22 cellular contexts compared by ENCODE assay signal in genomic region chr3:182917134-182917533, GRCh38.
A peak's percentile ranks its signal among the peaks of the same experiment; 100 is the strongest.
DNase-seq lines count a peak whose midpoint lies in the region; ATAC-seq, FAIRE-seq and TF ChIP-seq lines count a peak whose summit lies in the region.
"Had no signal": no experiment of that assay in that cellular context is flagged by ENCODE, and none has a peak within 500 bp of the region (broad histone marks: within the 10 kb centered on the region; RNA-seq: fewer than 3 reads in every experiment).

No MANE protein-coding gene starts in this region.

- H3K27ac ChIP-seq in GM12878 (ENCODE audit: control insufficient read depth, insufficient read depth), result no peak overlapping the region
- H3K27ac ChIP-seq in gastrocnemius medialis, result peak overlapping the region in 3 of 4 donors; percentile 16 to 61 (median 32)
- no peak overlapping the region for H3K27ac ChIP-seq in GM23338 (ENCODE audit: low read depth)
- no peak overlapping the region for H3K27ac ChIP-seq in OCI-LY7 (ENCODE audit: low read depth, low read length, poor library complexity, severe bottlenecking)
- H3K27ac ChIP-seq: 22Rv1, A549, C4-2B, GM23248 had no signal

- H3K27me3 Mint-ChIP-seq in GM23338 (ENCODE audit: insufficient read depth, low read depth, poor library complexity), result no peaks in the 10 kb centered on the region
- H3K27me3 Mint-ChIP-seq: CD4-positive, alpha-beta T cell had no signal

- H3K4me2 ChIP-seq in GM12878 (ENCODE audit: control insufficient read depth, insufficient read depth), result no peak overlapping the region
- H3K4me2 ChIP-seq in GM23338, result no peak overlapping the region
- H3K4me2 ChIP-seq in OCI-LY7 (ENCODE audit: low read length), result no peak overlapping the region
- H3K4me2 ChIP-seq: A549 had no signal

- WGBS in GM12878 (ENCODE audit: insufficient coverage, insufficient replicate concordance, low lambda C conversion rate, missing lambda C conversion rate), result 100% methylated on average over 3 of the region's 3 CpGs

- H3K27me3 ChIP-seq in GM12878 (replicated peaks in 1 of 2; ENCODE audit: control insufficient read depth in 2 of 2, insufficient read depth in 2 of 2, low read length in 1 of 2), result no peaks in the 10 kb centered on the region
- H3K27me3 ChIP-seq in gastrocnemius medialis, result no peaks in the 10 kb centered on the region
- no peaks in the 10 kb centered on the region for H3K27me3 ChIP-seq in GM23338 (ENCODE audit: insufficient read depth)

- no peak overlapping the region for H3K27ac Mint-ChIP-seq in GM23338
- H3K27ac Mint-ChIP-seq: CD4-positive, alpha-beta T cell had no signal

- H3K79me2 ChIP-seq in GM12878 (ENCODE audit: control insufficient read depth, insufficient read depth, low read length) (no peaks in the 10 kb centered on the region), GM23338 (replicated peaks; ENCODE audit: insufficient read depth) (no peaks in the 10 kb centered on the region), OCI-LY7 (ENCODE audit: insufficient read depth, low read depth, low read length) (no peaks in the 10 kb centered on the region)

- peaks cover 24% of the 10 kb centered on the region for H3K4me1 Mint-ChIP-seq in GM23338

- H3K36me3 ChIP-seq in GM12878 (ENCODE audit: control insufficient read depth in 2 of 2, insufficient read depth in 2 of 2, low read length in 1 of 2), result peaks cover 0 to 12% of the 10 kb centered on the region in 2 experiments; a peak in 1 of 4 replicates
- no peaks in the 10 kb centered on the region for H3K36me3 ChIP-seq in gastrocnemius medialis
- no peaks in the 10 kb centered on the region for H3K36me3 ChIP-seq in GM23338 (ENCODE audit: insufficient read depth)
- H3K36me3 ChIP-seq in OCI-LY7 (ENCODE audit: insufficient read depth, low read length), result peaks cover 39% of the 10 kb centered on the region

- ATAC-seq in Right ventricle myocardium superior (ENCODE audit: poor library complexity), result peak; percentile 15
- ATAC-seq in Right ventricle myocardium inferior, result no peak
- ATAC-seq in GM12878, result no peak
- ATAC-seq in gastrocnemius medialis, result no peak
- ATAC-seq in GM23338, result no peak
- ATAC-seq in GM21515 (IDR thresholded peaks at IDR 0.05; ENCODE audit: unreplicated experiment), result no peak
- ATAC-seq: A549, HCT116 had no signal

- no peak for TF ChIP-seq EP300 in GM12878 (IDR thresholded peaks at IDR 0.05; ENCODE audit: borderline replicate concordance in 1 of 2, control insufficient read depth in 1 of 2, low read depth in 2 of 2, low read length in 2 of 2)

- intact Hi-C loops in Right ventricle myocardium superior (cut with DNase I), result no loop called here
- intact Hi-C loops in Right ventricle myocardium inferior (cut with DNase I), result no loop called here
- intact Hi-C loops in GM12878 (cut with micrococcal nuclease; ENCODE audit: unreplicated experiment), result no loop called here
- intact Hi-C loops in gastrocnemius medialis (cut with DNase I; ENCODE audit: low total_unique reads), result no loop called here
- intact Hi-C loops in OCI-LY7 (cut with micrococcal nuclease; ENCODE audit: unreplicated experiment), result no loop called here

- CTCF ChIA-PET in GM12878 (lab: Yijun Ruan, JAX) (interaction anchor here (0.9 to 4.1 kb wide), 9 partner anchors 9 to 469 kb away, joined by 3 to 25 read pairs (median 4); no protein-coding TSS in a partner anchor), OCI-LY7 (lab: Charles Lee; ENCODE audit: unreplicated experiment) (no interaction called here)

- H3K4me3 ChIP-seq in GM12878 (no peak overlapping the region), gastrocnemius medialis (no peak overlapping the region), GM23338 (no peak overlapping the region), OCI-LY7 (ENCODE audit: low read depth, low read length, poor library complexity, severe bottlenecking) (no peak overlapping the region)
- H3K4me3 ChIP-seq: A549, GM23248 had no signal

- DNase-seq in Right ventricle myocardium superior, result no peak
- DNase-seq in Right ventricle myocardium inferior (ENCODE audit: missing footprints), result no peak
- DNase-seq in H54 (ENCODE audit: insufficient read length, low spot score), result no peak
- no peak for DNase-seq in GM12878 (ENCODE audit: low read depth, low spot score)
- no peak for DNase-seq in gastrocnemius medialis
- DNase-seq in GM23338 (ENCODE audit: low spot score), result no peak
- DNase-seq in OCI-LY7 (ENCODE audit: low spot score), result no peak
- DNase-seq: AML-193; CD4-positive, alpha-beta T cell; DMS153; DMS79; GDM1; GM23248; H7; IMR-90 had no signal

- POLR2A ChIA-PET in GM12878 (lab: Charles Lee) (interaction anchor here (0.6 kb wide), 2 partner anchors 13 to 29 kb away, joined by 4 read pairs; no protein-coding TSS in a partner anchor), OCI-LY7 (lab: Charles Lee) (interaction anchor here (0.6 to 2.0 kb wide), 9 partner anchors 9 to 1240 kb away, joined by 3 to 5 read pairs (median 3); no protein-coding TSS in a partner anchor)

- H3K9ac ChIP-seq in GM12878 (ENCODE audit: control insufficient read depth, insufficient read depth, low read length), result no peak overlapping the region
- H3K9ac ChIP-seq: GM23248 had no signal

- peak; percentile 64 for FAIRE-seq in H54 (lab: Jason Lieb, UNC)
- no peak for FAIRE-seq in GM12878 (lab: Jason Lieb, UNC)
- FAIRE-seq: A549, GM19239, HTR-8/SVneo had no signal

- no peaks in the 10 kb centered on the region for H3K36me3 Mint-ChIP-seq in GM23338 (ENCODE audit: low read depth)

- H3K9me3 ChIP-seq in GM12878 (replicated peaks; ENCODE audit: control insufficient read depth, insufficient read depth, low read length) (no peaks in the 10 kb centered on the region), gastrocnemius medialis (no peaks in the 10 kb centered on the region), OCI-LY7 (ENCODE audit: low read length) (no peaks in the 10 kb centered on the region)
- H3K9me3 ChIP-seq: A549 had no signal

- H3K4me3 Mint-ChIP-seq in GM23338, result no peak overlapping the region
- H3K4me3 Mint-ChIP-seq: CD4-positive, alpha-beta T cell had no signal

- no peaks in the 10 kb centered on the region for H3K9me3 Mint-ChIP-seq in GM23338
- H3K9me3 Mint-ChIP-seq: CD4-positive, alpha-beta T cell had no signal

- TF ChIP-seq CTCF in GM12878 (IDR thresholded peaks at IDR 0.05 in 2 of 3, conservative IDR thresholded peaks at IDR 0.05 in 1 of 3; ENCODE audit: control insufficient read depth in 2 of 3, extremely low read depth in 1 of 3, insufficient read depth in 1 of 3, low read depth in 3 of 3, low read length in 3 of 3), result no peak
- TF ChIP-seq CTCF in gastrocnemius medialis (IDR thresholded peaks at IDR 0.05 in 4 of 5, conservative IDR thresholded peaks at IDR 0.05 in 1 of 5), result no peak
- no peak for TF ChIP-seq CTCF in GM23338 (conservative IDR thresholded peaks at IDR 0.05; ENCODE audit: low read depth in 2 of 2)
- no peak for TF ChIP-seq CTCF in OCI-LY7 (conservative IDR thresholded peaks at IDR 0.05; ENCODE audit: low read length)

- peaks cover 15% of the 10 kb centered on the region for H3K4me1 ChIP-seq in GM12878 (ENCODE audit: control insufficient read depth, insufficient read depth, low read length)
- H3K4me1 ChIP-seq in gastrocnemius medialis, result peaks cover 18 to 53% of the 10 kb centered on the region in 2 donors
- peaks cover 12% of the 10 kb centered on the region for H3K4me1 ChIP-seq in GM23338 (ENCODE audit: insufficient read depth)
- peaks cover 32% of the 10 kb centered on the region for H3K4me1 ChIP-seq in OCI-LY7 (ENCODE audit: insufficient read depth, low read length, poor library complexity, severe bottlenecking)

- H4K20me1 ChIP-seq in GM12878 (ENCODE audit: control insufficient read depth, insufficient read depth) (no peaks in the 10 kb centered on the region), GM23338 (replicated peaks; ENCODE audit: insufficient read depth) (no peaks in the 10 kb centered on the region), OCI-LY7 (ENCODE audit: insufficient read depth, low read length) (no peaks in the 10 kb centered on the region)

- no peaks in the 10 kb centered on the region for H3F3A ChIP-seq in GM23338 (replicated peaks; ENCODE audit: low read depth)

- RAD21 ChIA-PET in GM12878 (lab: Charles Lee; ENCODE audit: unreplicated experiment), result interaction anchor here (1.0 to 3.9 kb wide), 3 partner anchors 8 to 203 kb away, joined by 3 to 17 read pairs (median 3); no protein-coding TSS in a partner anchor

- no peak overlapping the region for H2AFZ ChIP-seq in GM12878 (ENCODE audit: control insufficient read depth, low read depth, low read length)
- H2AFZ ChIP-seq in GM23338, result no peak overlapping the region
- H2AFZ ChIP-seq in OCI-LY7 (ENCODE audit: low read length), result no peak overlapping the region
- H2AFZ ChIP-seq: GM23248 had no signal

- SMC1A ChIA-PET in GM12878 (lab: Charles Lee; ENCODE audit: uncharacterized antibody, unreplicated experiment), result interaction anchor here (0.7 to 4.0 kb wide), 16 partner anchors 8 to 202 kb away, joined by 3 to 34 read pairs (median 4); no protein-coding TSS in a partner anchor

- H3K9me2 ChIP-seq in GM23338 (ENCODE audit: insufficient read depth) (no peaks in the 10 kb centered on the region), OCI-LY7 (ENCODE audit: insufficient read depth, low read length) (no peaks in the 10 kb centered on the region)

- in situ Hi-C loops in GM12878 (cut with MboI), result no loop called here
- in situ Hi-C loops in gastrocnemius medialis (cut with MboI; ENCODE audit: low sequenced_read_pairs in 4 of 4), result no loop called here

- TF ChIP-seq RAD21 in GM12878 (IDR thresholded peaks at IDR 0.05; ENCODE audit: insufficient read depth, low read depth, low read length), result no peak

- no peak for TF ChIP-seq POLR2A in H54 (IDR thresholded peaks at IDR 0.05; ENCODE audit: low read depth, low read length)
- no peak for TF ChIP-seq POLR2A in GM12878 (IDR thresholded peaks at IDR 0.05; ENCODE audit: low read depth, low read length)
- TF ChIP-seq POLR2A in gastrocnemius medialis (IDR thresholded peaks at IDR 0.05), result no peak

- no TSS peak for BruUV-seq in GM12878 (replicated peaks; lab: Mats Ljungman, UMichigan)
- no TSS peak for BruUV-seq in OCI-LY7 (replicated peaks; lab: Mats Ljungman, UMichigan)

TF ChIP-seq in GM12878, 131 proteins besides CTCF, POLR2A, EP300 and RAD21:
- 0 out of 2 replicates have a peak, but pooled peaks have one; percentile 14 for TF ChIP-seq MEF2A (IDR thresholded peaks at IDR 0.05; ENCODE audit: insufficient read depth, low read depth, low read length)
- no peak for TF ChIP-seq RUNX3 (IDR thresholded peaks at IDR 0.05; ENCODE audit: low read length)
- no peak for TF ChIP-seq TAF1 (IDR thresholded peaks at IDR 0.05; ENCODE audit: borderline replicate concordance, low read depth, low read length)

Comparison
In these comparisons a context has a peak if more than half of its experiments do, and no peak if none do; other contexts are left out.
1. H3K27ac ChIP-seq: peak in gastrocnemius medialis (3 of 4); none in GM12878 (single experiment), GM23338 (single experiment) and OCI-LY7 (single experiment).